Comparison of ENCODE assay signal across 4 cellular contexts in the genomic region with DNA sequence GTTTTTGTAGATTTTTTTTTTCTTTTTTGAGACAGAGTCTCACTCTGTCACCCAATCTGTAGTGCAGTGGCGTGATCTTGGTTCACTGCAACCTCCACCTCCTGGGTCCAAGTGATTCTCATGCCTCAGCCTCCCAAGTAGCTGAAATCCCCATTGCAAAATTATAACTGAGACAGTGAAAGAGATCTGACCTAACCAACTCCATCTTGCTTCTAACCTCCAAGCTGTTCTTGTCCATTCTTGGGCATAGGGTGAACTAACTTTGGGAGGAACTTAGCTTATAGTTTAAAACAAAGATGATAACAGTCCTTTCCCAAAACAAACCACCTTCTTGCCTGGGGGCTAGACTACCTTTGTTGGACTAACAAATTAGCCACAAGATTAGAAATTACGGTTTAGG. TPM values are rescaled to one million over a fixed set of nuclear protein-coding genes. Genes with fewer than 3 reads are reported as not detected.
A peak's percentile ranks its signal among the peaks of the same experiment; 100 is the strongest.
DNase-seq lines count a peak whose midpoint lies in the region; ATAC-seq, FAIRE-seq and TF ChIP-seq lines count a peak whose summit lies in the region.
"Not testable (repeated sequence)": the region's sequence is repeated elsewhere in the genome, so short reads cannot be mapped to it uniquely, and the experiment has no call there.

No MANE protein-coding gene starts in this region.

- dilution Hi-C loops in mammary epithelial cell (cut with HindIII; ENCODE audit: low sequenced_read_pairs); keratinocyte (cut with MboI; ENCODE audit: extremely low pct_ligation_motif_present, low sequenced_read_pairs): not testable (repeated sequence)

- H3K27me3 ChIP-seq in mammary epithelial cell (ENCODE audit: insufficient read depth, low read length); keratinocyte (ENCODE audit: control insufficient read depth, extremely low read depth, insufficient read depth, low read length): not testable (repeated sequence)

- not testable (repeated sequence) for H3K4me3 ChIP-seq in mammary epithelial cell (replicated peaks in 1 of 3; ENCODE audit: insufficient read depth in 1 of 3, low read depth in 2 of 3, low read length in 3 of 3); keratinocyte (ENCODE audit: control insufficient read depth in 2 of 3, extremely low read depth in 1 of 3, insufficient read depth in 2 of 3, low read depth in 1 of 3, low read length in 3 of 3)

- H3K9me1 ChIP-seq in keratinocyte (ENCODE audit: control insufficient read depth, extremely low read depth, insufficient read depth, low read length): not testable (repeated sequence)

- not testable (repeated sequence) for ATAC-seq in activated T-helper 17 cell treated with anti-CD3 and anti-CD28 coated beads, Interleukin-2, amount 50 U/mL, for 72 hours (replicated peaks); activated naive CD8-positive, alpha-beta T cell treated with anti-CD3 and anti-CD28 coated beads, Interleukin-2, amount 50 U/mL, for 24 hours

- not testable (repeated sequence) for H2AFZ ChIP-seq in mammary epithelial cell (ENCODE audit: low read depth, low read length); keratinocyte (ENCODE audit: control insufficient read depth, low read length)

- not testable (repeated sequence) for H3K4me1 Mint-ChIP-seq in activated T-helper 17 cell treated with anti-CD3 and anti-CD28 coated beads, Interleukin-2, amount 50 U/mL, for 72 hours
- peaks cover 26% of the 10 kb centered on the region for H3K4me1 Mint-ChIP-seq in activated naive CD8-positive, alpha-beta T cell treated with anti-CD3 and anti-CD28 coated beads, Interleukin-2, amount 50 U/mL, for 24 hours

- not testable (repeated sequence) for H3K27me3 Mint-ChIP-seq in activated T-helper 17 cell treated with anti-CD3 and anti-CD28 coated beads, Interleukin-2, amount 50 U/mL, for 72 hours; activated naive CD8-positive, alpha-beta T cell treated with anti-CD3 and anti-CD28 coated beads, Interleukin-2, amount 50 U/mL, for 24 hours

- not testable (repeated sequence) for DNase-seq in activated naive CD8-positive, alpha-beta T cell treated with anti-CD3 and anti-CD28 coated beads, Interleukin-2, amount 50 U/mL, for 24 hours; mammary epithelial cell; keratinocyte (ENCODE audit: low read depth, low spot score)

- BruUV-seq in mammary epithelial cell (replicated peaks; lab: Mats Ljungman, UMichigan): not testable (repeated sequence)

- H3K36me3 Mint-ChIP-seq in activated T-helper 17 cell treated with anti-CD3 and anti-CD28 coated beads, Interleukin-2, amount 50 U/mL, for 72 hours (ENCODE audit: low read depth): peaks cover 35% of the 10 kb centered on the region
- H3K36me3 Mint-ChIP-seq in activated naive CD8-positive, alpha-beta T cell treated with anti-CD3 and anti-CD28 coated beads, Interleukin-2, amount 50 U/mL, for 24 hours (ENCODE audit: low read depth): peaks cover 19% of the 10 kb centered on the region

- CTCF ChIA-PET in mammary epithelial cell (lab: Charles Lee; ENCODE audit: low non-redundant PET): interaction anchor here (0.6 kb wide), 1 partner anchor 914 kb away, joined by 3 read pairs; no protein-coding TSS in a partner anchor

- TF ChIP-seq CTCF in mammary epithelial cell (conservative IDR thresholded peaks at IDR 0.05 in 1 of 2, IDR thresholded peaks at IDR 0.05 in 1 of 2; ENCODE audit: extremely low read depth in 1 of 2, insufficient read depth in 1 of 2, low read depth in 1 of 2, low read length in 2 of 2); keratinocyte (optimal IDR thresholded peaks at IDR 0.05 in 1 of 3, IDR thresholded peaks at IDR 0.05 in 1 of 3, conservative IDR thresholded peaks at IDR 0.05 in 1 of 3; ENCODE audit: extremely low read depth in 1 of 3, insufficient read depth in 2 of 3, low read length in 3 of 3): not testable (repeated sequence)

- H3K36me3 ChIP-seq in mammary epithelial cell (ENCODE audit: insufficient read depth, low read length): not testable (repeated sequence)
- peaks cover 4 to 12% of the 10 kb centered on the region in 2 experiments for H3K36me3 ChIP-seq in keratinocyte (ENCODE audit: control insufficient read depth in 2 of 2, extremely low read depth in 1 of 2, insufficient read depth in 2 of 2, low read length in 2 of 2)

- not testable (repeated sequence) for H3K9me3 Mint-ChIP-seq in activated T-helper 17 cell treated with anti-CD3 and anti-CD28 coated beads, Interleukin-2, amount 50 U/mL, for 72 hours; activated naive CD8-positive, alpha-beta T cell treated with anti-CD3 and anti-CD28 coated beads, Interleukin-2, amount 50 U/mL, for 24 hours

- WGBS in mammary epithelial cell (ENCODE audit: low coverage, missing lambda C conversion rate): 100% methylated on average over 2 of the region's 2 CpGs

- not testable (repeated sequence) for H4K20me1 ChIP-seq in mammary epithelial cell (ENCODE audit: insufficient read depth, low read length); keratinocyte (ENCODE audit: control insufficient read depth, extremely low read depth, insufficient read depth, low read length)

- in situ Hi-C loops in mammary epithelial cell (cut with MboI; ENCODE audit: low sequenced_read_pairs in 2 of 2): not testable (repeated sequence)

- H3K9ac ChIP-seq in mammary epithelial cell (ENCODE audit: insufficient read depth, low read length); keratinocyte (ENCODE audit: control insufficient read depth, extremely low read depth, insufficient read depth, low read length): not testable (repeated sequence)

- H3K27ac ChIP-seq in mammary epithelial cell (ENCODE audit: insufficient read depth, low read depth, low read length): peak overlapping the region; percentile 32
- peak overlapping the region; percentile 15 for H3K27ac ChIP-seq in keratinocyte (ENCODE audit: control insufficient read depth, insufficient read depth, low read length)

- H3K79me2 ChIP-seq in mammary epithelial cell (ENCODE audit: insufficient read depth, low read length); keratinocyte (ENCODE audit: control insufficient read depth, insufficient read depth, low read length): not testable (repeated sequence)

- not testable (repeated sequence) for H3K4me1 ChIP-seq in mammary epithelial cell (ENCODE audit: insufficient read depth, low read length); keratinocyte (ENCODE audit: control insufficient read depth, extremely low read depth, insufficient read depth, low read length)

- not testable (repeated sequence) for FAIRE-seq in keratinocyte (lab: Jason Lieb, UNC)

- intact Hi-C loops in mammary epithelial cell (cut with micrococcal nuclease): not testable (repeated sequence)

- H3K27ac Mint-ChIP-seq in activated T-helper 17 cell treated with anti-CD3 and anti-CD28 coated beads, Interleukin-2, amount 50 U/mL, for 72 hours: peak overlapping the region; percentile 26
- peak overlapping the region; percentile 27 for H3K27ac Mint-ChIP-seq in activated naive CD8-positive, alpha-beta T cell treated with anti-CD3 and anti-CD28 coated beads, Interleukin-2, amount 50 U/mL, for 24 hours

- not testable (repeated sequence) for H3K4me2 ChIP-seq in mammary epithelial cell (ENCODE audit: insufficient read depth, low read depth, low read length); keratinocyte (ENCODE audit: control insufficient read depth, extremely low read depth, insufficient read depth, low read depth, low read length)

- not testable (repeated sequence) for H3K4me3 Mint-ChIP-seq in activated T-helper 17 cell treated with anti-CD3 and anti-CD28 coated beads, Interleukin-2, amount 50 U/mL, for 72 hours; activated naive CD8-positive, alpha-beta T cell treated with anti-CD3 and anti-CD28 coated beads, Interleukin-2, amount 50 U/mL, for 24 hours

- not testable (repeated sequence) for H3K9me3 ChIP-seq in mammary epithelial cell (replicated peaks; ENCODE audit: insufficient read depth, low read length); keratinocyte (ENCODE audit: control insufficient read depth, low read depth, low read length)

RNA-seq across cellular contexts. Expression of a gene that starts 44.2 kb away (rescaled TPM):
- total RNA-seq in activated T-helper 17 cell treated with anti-CD3 and anti-CD28 coated beads, Interleukin-2, amount 50 U/mL, for 72 hours: 10 to 100 TPM in 1 of 2 donors, 1 to 10 TPM in 1; 7.9 to 13.7 TPM
- 10 to 100 TPM; 12.3 to 15.3 TPM for total RNA-seq in mammary epithelial cell
- polyA plus RNA-seq in mammary epithelial cell: 5.9 TPM
- 13.4 TPM for polyA minus RNA-seq in mammary epithelial cell
- 9.5 to 18.2 TPM (median 10.6 TPM) in 3 replicates for polyA plus RNA-seq in keratinocyte
- 8.0 TPM for polyA plus RNA-seq in keratinocyte (2011; ENCODE audit: low read depth)
- polyA plus RNA-seq in keratinocyte (2011; cell fraction: cytosol; rRNA removed): 6.7 and 14.4 TPM in 2 replicates
- 10.0 and 13.1 TPM in 2 replicates for polyA plus RNA-seq in keratinocyte (2011; cell fraction: nucleus; rRNA removed)
- 11.2 and 11.5 TPM in 2 replicates for polyA plus RNA-seq in keratinocyte (2012; ENCODE audit: low replicate concordance)
- polyA minus RNA-seq in keratinocyte: 4.6 to 24.4 TPM (median 12.1 TPM) in 3 replicates
- polyA minus RNA-seq in keratinocyte (2011; cell fraction: cytosol; rRNA and poly(A)+ RNA removed): 9.4 TPM
- 9.5 and 22.2 TPM in 2 replicates for polyA minus RNA-seq in keratinocyte (2011; cell fraction: nucleus; rRNA and poly(A)+ RNA removed)
